Comparison of ENCODE assay signal across 34 cellular contexts in the genomic region with DNA sequence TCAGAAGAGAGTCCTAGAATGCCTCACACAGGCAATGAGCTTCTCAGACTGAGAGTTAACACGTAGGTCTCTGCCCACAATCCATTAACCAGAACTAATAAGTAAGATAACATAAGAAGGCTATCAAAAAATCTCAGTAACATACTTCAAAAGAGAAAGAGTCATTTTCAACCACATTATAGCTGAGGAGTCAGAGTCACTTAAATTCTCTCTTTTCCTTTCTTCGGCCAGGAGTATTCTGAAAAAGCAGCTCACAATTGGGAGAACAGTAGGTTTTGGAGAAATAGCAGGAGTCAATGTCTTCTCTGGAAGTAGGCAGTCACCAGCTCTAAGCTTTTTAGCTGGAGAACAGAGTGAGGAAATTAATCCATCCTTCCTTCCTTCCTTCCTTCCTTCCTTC.
"Had no signal": no experiment of that assay in that cellular context is flagged by ENCODE, and none has a peak within 500 bp of the region (broad histone marks: within the 10 kb centered on the region; RNA-seq: fewer than 3 reads in every experiment).

No MANE protein-coding gene starts in this region.

- H3K4me3 ChIP-seq: MG63 had no signal

- H3K27me3 ChIP-seq: MG63 had no signal

- H3K36me3 ChIP-seq: MG63 had no signal

- DNase-seq: Karpas-422, Kasumi-1, MG63, MM.1S, MV-4-11, NCI-H1048, NCI-H1092, NCI-H1092 treated with DMSO at 0.1 percent for 48 hours, NCI-H1105, NCI-H1105 treated with DMSO at 0.1 percent for 48 hours, NCI-H1417, NCI-H1417 treated with DMSO at 0.1 percent for 48 hours, NCI-H1436, NCI-H1436 treated with DMSO at 0.1 percent for 48 hours, NCI-H146, NCI-H1694, NCI-H1694 treated with DMSO at 0.1 percent for 48 hours, NCI-H187, NCI-H187 treated with DMSO at 0.1 percent for 48 hours, NCI-H1930, NCI-H2029, NCI-H2029 treated with DMSO at 0.1 percent for 48 hours, NCI-H2081, NCI-H2081 treated with DMSO at 0.1 percent for 48 hours, NCI-H2107, NCI-H2171, NCI-H2171 treated with DMSO at 0.1 percent for 48 hours, NCI-H2227 treated with DMSO at 0.1 percent for 48 hours, NCI-H226, NCI-H345, NCI-H446, NCI-H446 treated with DMSO at 0.1 percent for 48 hours, NCI-H510A, NCI-H510A treated with DMSO at 0.1 percent for 48 hours had no signal

- H3K9me3 ChIP-seq: MG63 had no signal
